Comparison of ENCODE assay signal across 21 cellular contexts in genomic region chr17:49201481-49201927, GRCh38. TPM values are rescaled to one million over a fixed set of nuclear protein-coding genes. Genes with fewer than 3 reads are reported as not detected.
DNase-seq lines count a peak whose midpoint lies in the region; ATAC-seq and TF ChIP-seq lines count a peak whose summit lies in the region.
"Had no signal": no experiment of that assay in that cellular context is flagged by ENCODE, and none has a peak within 500 bp of the region (broad histone marks: within the 10 kb centered on the region; RNA-seq: fewer than 3 reads in every experiment).

No MANE protein-coding gene starts in this region.

- WGBS in stomach, 5 donors, result 67 to 80% (median 79%) methylated on average over 7 to 8 of the region's 8 CpGs

- peak; percentile 44 for DNase-seq in AG20443 (ENCODE audit: low spot score)
- peak; percentile 57 for DNase-seq in M059J (ENCODE audit: low read depth)
- DNase-seq in astrocyte of the spinal cord (ENCODE audit: low read depth, low spot score), result peak; percentile 64
- DNase-seq in iris pigment epithelial cell (ENCODE audit: low read depth), result peak; percentile 55
- DNase-seq in stomach, result no peak
- DNase-seq in DMS114 treated with DMSO at 0.1 percent for 48 hours (lab: John Stamatoyannopoulos, UW; ENCODE audit: unreplicated experiment), result no peak
- DNase-seq: activated CD4-positive, alpha-beta memory T cell treated with anti-CD3 and anti-CD28 coated beads, Interleukin-2, amount 10 ng/mL, durations not matched to agents 7 days and 5 days; activated naive CD4-positive, alpha-beta T cell treated with anti-CD3 and anti-CD28 coated beads for 36 hours; activated T-cell treated with anti-CD3 and anti-CD28 coated beads, Interleukin-2, amount 50 U/mL, for 1 hour; aorta; CD8-positive, alpha-beta T cell; DMS79 treated with DMSO at 0.1 percent for 48 hours; foreskin keratinocyte; midbrain; NCI-H1092; NCI-H2081; NCI-H524 had no signal

- intact Hi-C loops in stomach (cut with DNase I; ENCODE audit: low total_unique reads), result no loop called here

- TF ChIP-seq CTCF in astrocyte of the spinal cord (IDR thresholded peaks at IDR 0.05; ENCODE audit: low read depth, low read length) (no peak), stomach (IDR thresholded peaks at IDR 0.05) (no peak)

- ATAC-seq in HG02588 (IDR thresholded peaks at IDR 0.05; ENCODE audit: unreplicated experiment), result no peak
- ATAC-seq in HG03108 (IDR thresholded peaks at IDR 0.05; ENCODE audit: unreplicated experiment), result no peak
- ATAC-seq: CD8-positive, alpha-beta T cell; foreskin keratinocyte had no signal

- TF ChIP-seq POLR2A in stomach (IDR thresholded peaks at IDR 0.05), result no peak

- H3K9me3 ChIP-seq in stomach, result no peaks in the 10 kb centered on the region

- peaks cover 0 to under 1% (median 0%) of the 10 kb centered on the region in 3 donors for H3K27me3 ChIP-seq in stomach

- peak overlapping the region in 1 of 5 donors; percentile 7 for H3K27ac ChIP-seq in stomach
- H3K27ac ChIP-seq: foreskin keratinocyte had no signal

- no peaks in the 10 kb centered on the region for H3K36me3 ChIP-seq in stomach

- H3K4me1 ChIP-seq in stomach, result no peaks in the 10 kb centered on the region
- H3K4me1 ChIP-seq: foreskin keratinocyte had no signal

- no peak for TF ChIP-seq EP300 in stomach (IDR thresholded peaks at IDR 0.05)

- H3K4me3 ChIP-seq in astrocyte of the spinal cord (ENCODE audit: low read depth, low read length) (no peak overlapping the region), stomach (no peak overlapping the region)
- H3K4me3 ChIP-seq: coronary artery had no signal

- in situ Hi-C loops in astrocyte of the spinal cord (cut with HindIII; ENCODE audit: low sequenced_read_pairs), result no loop called here

RNA-seq across cellular contexts. Expression of gene GNGT2, which starts 8.9 kb away (rescaled TPM):
- total RNA-seq in M059J (2014; rRNA removed; shearing (Covaris generic)), result 0.49 TPM in 1 of 2 replicates, not detected in the other
- total RNA-seq in stomach, result 100 to 1,000 TPM in 1 of 5 donors, 1 to 10 TPM in 2, not detected in 2; 1.6 to 134 (median 1.7) TPM
- 1 to 10 TPM; 2.7 to 2.9 (median 2.9) TPM for polyA plus RNA-seq in stomach
- total RNA-seq: foreskin keratinocyte, neural crest cell had no signal
- polyA plus RNA-seq: foreskin keratinocyte had no signal

RNA-seq across cellular contexts. Expression of gene ABI3, which starts 9.0 kb away (rescaled TPM):
- 0.12 TPM in 1 of 2 replicates, not detected in the other for total RNA-seq in M059J (2014; rRNA removed; shearing (Covaris generic))
- 10 to 100 TPM in 2 of 5 donors, 1 to 10 TPM in 3; 1.3 to 72.4 (median 3.1) TPM for total RNA-seq in stomach
- polyA plus RNA-seq in stomach, result 1 to 10 TPM; 4.1 to 9.9 (median 9.5) TPM
- total RNA-seq: foreskin keratinocyte had no signal
- polyA plus RNA-seq: foreskin keratinocyte had no signal

RNA-seq across cellular contexts. Expression of gene PHOSPHO1, which starts 29.1 kb away (rescaled TPM):
- total RNA-seq in M059J (2014; rRNA removed; shearing (Covaris generic)), result 0.37 TPM in 1 of 2 replicates, not detected in the other
- total RNA-seq in stomach, result 1 to 10 TPM in 2 of 5 donors, not detected in 3; 1.7 to 7.7 TPM
- polyA plus RNA-seq in stomach, result under 1 TPM in 1 of 3 donors, not detected in 2; 0.35 TPM
- total RNA-seq: activated CD4-positive, alpha-beta memory T cell treated with anti-CD3 and anti-CD28 coated beads, Interleukin-2, amount 10 ng/mL, durations not matched to agents 7 days and 5 days; activated naive CD4-positive, alpha-beta T cell treated with anti-CD3 and anti-CD28 coated beads for 36 hours; CD8-positive, alpha-beta T cell; neural crest cell had no signal

Comparison
In these comparisons a context has a peak if more than half of its experiments do, and no peak if none do; other contexts are left out.
1. DNase-seq: peak in AG20443 (single experiment), M059J (single experiment), astrocyte of the spinal cord (single experiment) and iris pigment epithelial cell (single experiment); none in stomach (single experiment) and DMS114 treated with DMSO at 0.1 percent for 48 hours (single experiment).